ENCODE assay signal across 18 cellular contexts in the genomic region with DNA sequence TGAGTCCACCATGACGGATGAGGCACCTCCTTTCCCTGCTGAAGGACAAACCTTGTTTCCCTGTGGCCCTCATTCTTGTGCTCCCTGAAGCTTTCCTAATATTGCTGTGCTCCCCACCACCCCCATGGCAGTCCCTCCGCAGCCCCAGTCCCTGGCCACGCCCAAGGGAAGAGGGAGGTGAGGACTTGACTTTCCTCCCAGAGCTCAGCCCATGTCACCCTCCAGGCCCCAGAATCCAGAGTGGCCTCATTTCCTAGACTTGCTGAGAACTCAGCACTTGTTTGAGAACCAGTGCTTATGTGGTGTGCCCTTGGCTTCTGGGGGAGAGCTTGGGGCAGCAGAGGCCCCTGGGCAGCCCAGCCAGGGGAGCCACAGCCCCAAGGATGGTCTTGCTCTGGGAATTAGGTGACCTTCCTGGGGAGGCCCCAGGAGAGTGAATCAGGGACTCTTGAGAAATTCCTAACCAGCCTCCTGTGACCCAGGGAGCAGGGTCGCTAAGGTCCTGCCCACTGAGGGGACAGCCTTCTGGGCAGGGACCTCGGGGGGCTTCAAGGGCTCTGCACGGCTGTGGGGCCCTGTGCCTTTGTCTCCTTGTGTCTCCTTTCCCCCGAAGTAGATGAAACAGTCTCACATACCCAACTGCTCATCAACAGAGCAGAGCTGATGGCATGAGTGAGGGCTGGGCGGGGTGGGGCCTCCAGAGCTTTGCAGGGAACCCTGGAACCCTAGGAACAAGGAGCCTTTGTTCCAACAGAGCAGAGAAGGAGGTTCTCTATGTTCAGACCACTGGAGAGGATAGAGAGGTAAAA. TPM values are rescaled to one million over a fixed set of nuclear protein-coding genes. Genes with fewer than 3 reads are reported as not detected.
DNase-seq lines count a peak whose midpoint lies in the region; TF ChIP-seq lines count a peak whose summit lies in the region.
"Had no signal": no experiment of that assay in that cellular context is flagged by ENCODE, and none has a peak within 500 bp of the region (broad histone marks: within the 10 kb centered on the region; RNA-seq: fewer than 3 reads in every experiment).

No MANE protein-coding gene starts in this region.

- TF ChIP-seq POLR2A in breast epithelium (IDR thresholded peaks at IDR 0.05) (no peak), vagina (IDR thresholded peaks at IDR 0.05) (no peak), adrenal gland (IDR thresholded peaks at IDR 0.05) (no peak)

- H3K27me3 ChIP-seq in breast epithelium (no peaks in the 10 kb centered on the region), vagina (no peaks in the 10 kb centered on the region), adrenal gland (no peaks in the 10 kb centered on the region)
- H3K27me3 ChIP-seq: sigmoid colon had no signal

- TF ChIP-seq CTCF in MCF 10A (IDR thresholded peaks at IDR 0.05; ENCODE audit: unreplicated experiment) (no peak), breast epithelium (IDR thresholded peaks at IDR 0.05) (no peak), brain (conservative IDR thresholded peaks at IDR 0.05) (no peak), nephron (IDR thresholded peaks at IDR 0.05; ENCODE audit: unreplicated experiment in 3 of 3) (no peak), vagina (IDR thresholded peaks at IDR 0.05) (no peak), adrenal gland (IDR thresholded peaks at IDR 0.05) (no peak)

- 78 to 100% (median 82%) methylated on average over 1 to 8 of the region's 8 CpGs for WGBS in adrenal gland, 4 donors

- H3K4me3 Mint-ChIP-seq in MCF 10A (ENCODE audit: unreplicated experiment), result no peak overlapping the region
- no peak overlapping the region for H3K4me3 Mint-ChIP-seq in brain
- no peak overlapping the region for H3K4me3 Mint-ChIP-seq in nephron
- H3K4me3 Mint-ChIP-seq: CD4-positive, CD25-positive, alpha-beta regulatory T cell; H9; natural killer cell treated with Interleukin-12 subunit alpha and Interleukin-12 subunit beta and Interleukin-15 and Interleukin-18, amount 100 ng/mL, for 72 hours had no signal

- H3K4me3 ChIP-seq in breast epithelium, result no peak overlapping the region
- no peak overlapping the region for H3K4me3 ChIP-seq in vagina
- no peak overlapping the region for H3K4me3 ChIP-seq in adrenal gland
- H3K4me3 ChIP-seq: sigmoid colon had no signal

- CTCF ChIA-PET in MCF 10A (lab: Yijun Ruan, JAX), result interaction anchor here (0.8 to 19.2 kb wide), 13 partner anchors 12 to 188 kb away, joined by 3 to 505 read pairs (median 3); no protein-coding TSS in a partner anchor

- H3K9me3 ChIP-seq in breast epithelium (no peaks in the 10 kb centered on the region), vagina (no peaks in the 10 kb centered on the region), adrenal gland (replicated peaks in 1 of 3) (no peaks in the 10 kb centered on the region)
- H3K9me3 ChIP-seq: sigmoid colon had no signal

- H3K27ac ChIP-seq in breast epithelium (no peak overlapping the region), vagina (peak overlapping the region; percentile 85), adrenal gland (peak overlapping the region in 2 of 5 donors; percentile 92)
- H3K27ac ChIP-seq: sigmoid colon had no signal

- DNase-seq in MCF 10A (ENCODE audit: unreplicated experiment), result no peak
- DNase-seq in breast epithelium (ENCODE audit: low spot score in 2 of 2), result no peak
- DNase-seq in vagina (ENCODE audit: extremely low spot score in 2 of 2), result no peak
- no peak for DNase-seq in adrenal gland
- no peak for DNase-seq in GM19240 (ENCODE audit: insufficient read length, low spot score)
- DNase-seq in activated CD4-positive, CD25-positive, alpha-beta regulatory T cell (lab: John Stamatoyannopoulos, UW), result no peak
- DNase-seq: CD4-positive, CD25-positive, alpha-beta regulatory T cell; DMS153; NCI-H1048; NCI-H2029 treated with DMSO at 0.1 percent for 48 hours; NCI-H345; NCI-H774; sigmoid colon had no signal

- POLR2A ChIA-PET in MCF 10A (lab: Yijun Ruan, JAX), result interaction anchor here (1.0 to 5.3 kb wide), 2 partner anchors 39 to 82 kb away, joined by 4 to 75 read pairs; no protein-coding TSS in a partner anchor

- intact Hi-C loops in MCF 10A (cut with micrococcal nuclease) (no loop called here), breast epithelium (cut with DNase I; ENCODE audit: low total_unique reads) (loop anchor here (2.0 kb wide), 1 partner anchor 45 kb away; no protein-coding TSS in a partner anchor), vagina (cut with DNase I) (no loop called here), adrenal gland (cut with DNase I) (loop anchor here in 1 of 2 donors (5.0 kb wide), 1 partner anchor 171 kb away; no protein-coding TSS in a partner anchor)

- H3K4me1 ChIP-seq in breast epithelium (no peaks in the 10 kb centered on the region), vagina (peaks cover 22% of the 10 kb centered on the region), adrenal gland (replicated peaks in 1 of 2) (peaks cover 13 to 20% of the 10 kb centered on the region in 2 donors)

- H3K4me1 Mint-ChIP-seq in MCF 10A (ENCODE audit: insufficient read depth, unreplicated experiment) (peaks cover 12% of the 10 kb centered on the region), brain (peaks cover 41% of the 10 kb centered on the region), nephron (peaks cover 8% of the 10 kb centered on the region)

- H3K9me3 Mint-ChIP-seq in MCF 10A (ENCODE audit: unreplicated experiment) (no peaks in the 10 kb centered on the region), brain (peaks cover 0 to 5% (median 0%) of the 10 kb centered on the region in 5 experiments), nephron (no peaks in the 10 kb centered on the region)
- H3K9me3 Mint-ChIP-seq: CD4-positive, CD25-positive, alpha-beta regulatory T cell; H9; natural killer cell treated with Interleukin-12 subunit alpha and Interleukin-12 subunit beta and Interleukin-15 and Interleukin-18, amount 100 ng/mL, for 72 hours had no signal

- no peaks in the 10 kb centered on the region for H3K36me3 ChIP-seq in breast epithelium
- no peaks in the 10 kb centered on the region for H3K36me3 ChIP-seq in vagina
- peaks cover 0 to 25% of the 10 kb centered on the region in 2 donors for H3K36me3 ChIP-seq in adrenal gland (replicated peaks in 1 of 2)
- H3K36me3 ChIP-seq: sigmoid colon had no signal

- H3K27ac Mint-ChIP-seq in MCF 10A (ENCODE audit: low read depth, unreplicated experiment) (peak overlapping the region; percentile 63), brain (peak overlapping the region; percentile 12 to 96 (median 89)), nephron (peak overlapping the region; percentile 61 to 96 (median 94))
- H3K27ac Mint-ChIP-seq: H9 had no signal

- no peaks in the 10 kb centered on the region for H3K27me3 Mint-ChIP-seq in MCF 10A (ENCODE audit: insufficient read depth, unreplicated experiment)
- peaks cover 3% of the 10 kb centered on the region for H3K27me3 Mint-ChIP-seq in brain
- H3K27me3 Mint-ChIP-seq in nephron (ENCODE audit: low read depth), result peaks cover 27% of the 10 kb centered on the region
- H3K27me3 Mint-ChIP-seq: CD4-positive, CD25-positive, alpha-beta regulatory T cell; natural killer cell treated with Interleukin-12 subunit alpha and Interleukin-12 subunit beta and Interleukin-15 and Interleukin-18, amount 100 ng/mL, for 72 hours had no signal

- H3K36me3 Mint-ChIP-seq in MCF 10A (ENCODE audit: insufficient read depth, unreplicated experiment), result peaks cover 4% of the 10 kb centered on the region
- H3K36me3 Mint-ChIP-seq in brain, result no peaks in the 10 kb centered on the region
- no peaks in the 10 kb centered on the region for H3K36me3 Mint-ChIP-seq in nephron (ENCODE audit: low read depth)

- no TSS peak for BruUV-seq in MCF 10A (replicated peaks; lab: Mats Ljungman, UMichigan)

RNA-seq across cellular contexts. Expression of gene PSD4, which starts 27.9 kb away (rescaled TPM):
- 9.6 and 13.2 TPM in 2 replicates for total RNA-seq in MCF 10A (2022)
- 10 to 100 TPM in 2 of 3 donors, 1 to 10 TPM in 1; 4.3 to 61.2 (median 40.3) TPM for total RNA-seq in breast epithelium
- polyA plus RNA-seq in brain (ENCODE audit: insufficient read depth, low read depth, low replicate concordance), result 5.5 TPM
- 39.0 TPM for total RNA-seq in vagina
- total RNA-seq in adrenal gland, result 100 to 1,000 TPM in 4 of 8 donors, 10 to 100 TPM in 4; 62.7 to 164 (median 93.5) TPM
- 10 to 100 TPM; 21.1 to 60.2 (median 31.8) TPM for polyA plus RNA-seq in adrenal gland
- total RNA-seq: G401 had no signal
